Comparison of ENCODE assay signal across 35 cellular contexts in the genomic region with DNA sequence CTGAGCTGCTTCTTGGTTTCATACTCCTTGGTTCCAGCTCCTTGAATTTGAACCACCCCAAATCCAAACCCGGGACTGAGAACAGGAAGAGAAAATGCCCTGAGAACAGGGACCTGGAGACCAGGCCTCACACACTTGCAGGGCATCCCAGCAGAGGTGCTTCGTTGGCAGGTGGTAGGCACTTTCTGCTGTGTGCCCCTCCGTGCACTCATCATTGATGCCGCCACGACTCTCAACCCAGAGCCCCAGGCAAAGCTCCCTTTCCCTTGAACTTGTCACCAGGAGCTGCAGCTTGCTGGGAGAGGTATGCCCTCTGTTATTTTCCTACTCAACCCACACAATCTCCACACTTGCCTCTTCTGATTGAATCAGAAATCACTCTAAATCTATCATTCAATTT.
"Had no signal": no experiment of that assay in that cellular context is flagged by ENCODE, and none has a peak within 500 bp of the region (broad histone marks: within the 10 kb centered on the region; RNA-seq: fewer than 3 reads in every experiment).

No MANE protein-coding gene starts in this region.

- H3K36me3 ChIP-seq: adrenal gland, breast epithelium, MG63 had no signal

- H3K9me3 ChIP-seq: MG63 had no signal

- H3K4me1 ChIP-seq: adrenal gland, body of pancreas, breast epithelium had no signal

- H3K27ac ChIP-seq: adrenal gland, body of pancreas, breast epithelium, RWPE1, VCaP had no signal

- DNase-seq: activated B cell treated with CpG ODN at 0.5 μM for 24 hours; activated CD4-positive, alpha-beta memory T cell treated with anti-CD3 and anti-CD28 coated beads for 36 hours; activated CD4-positive, alpha-beta T cell treated with anti-CD3 and anti-CD28 coated beads for 4 hours; activated CD4-positive, alpha-beta T cell treated with anti-CD3 and anti-CD28 coated beads, Interleukin-2, amount 50 U/mL, for 1 hour; activated CD4-positive, CD25-positive, alpha-beta regulatory T cell treated with anti-CD3 and anti-CD28 coated beads, Interleukin-2, amount 50 U/mL, for 72 hours; activated gamma-delta T cell treated with Interleukin-2 at 50 U/mL for 16 hours; activated naive CD4-positive, alpha-beta T cell treated with anti-CD3 and anti-CD28 coated beads for 36 hours; activated T-cell treated with anti-CD3 and anti-CD28 coated beads for 4 hours; activated T-cell treated with anti-CD3 and anti-CD28 coated beads, Interleukin-2, amount 50 U/mL, for 4 hours; body of pancreas; Kasumi-1; KG1; MG63; NCI-H1048; NCI-H1105 treated with DMSO at 0.1 percent for 48 hours; NCI-H1436; NCI-H1694 treated with DMSO at 0.1 percent for 48 hours; NCI-H2029; NCI-H2171; NCI-H510A; NCI-H526; NCI-H748 treated with DMSO at 0.1 percent for 48 hours; NK-92 treated with Interleukin-12 subunit alpha and Interleukin-12 subunit beta, amount 100 ng/mL, for 24 hours; PC-3; SIG-M5; T-helper 1 cell; T-helper 2 cell; T-helper 9 cell had no signal

- ATAC-seq: activated naive CD4-positive, alpha-beta T cell treated with anti-CD3 and anti-CD28 coated beads, Interleukin-2, amount 50 U/mL, for 72 hours; activated T-cell treated with anti-CD3 and anti-CD28 coated beads, Interleukin-2, amount 50 U/mL, for 4 hours; body of pancreas; PC-3; Right ventricle myocardium inferior; SK-N-SH treated with all-trans-retinoic acid at 6 μM for 48 hours had no signal

- H3K4me3 ChIP-seq: adrenal gland, body of pancreas, breast epithelium, MG63 had no signal

- H3K27me3 ChIP-seq: adrenal gland, body of pancreas, breast epithelium, MG63 had no signal
